16 cellular contexts compared by ENCODE assay signal in genomic region chr12:94867066-94867855, GRCh38.
DNase-seq lines count a peak whose midpoint lies in the region; ATAC-seq and TF ChIP-seq lines count a peak whose summit lies in the region.
"Had no signal": no experiment of that assay in that cellular context is flagged by ENCODE, and none has a peak within 500 bp of the region (broad histone marks: within the 10 kb centered on the region; RNA-seq: fewer than 3 reads in every experiment).

No MANE protein-coding gene starts in this region.

- no peak overlapping the region for H3K27ac ChIP-seq in brain microvascular endothelial cell
- H3K27ac ChIP-seq: breast epithelium had no signal

- POLR2A ChIA-PET in Caco-2 (lab: Charles Lee) = no interaction called here

- no peaks in the 10 kb centered on the region for H3K9me3 ChIP-seq in Caco-2
- H3K9me3 ChIP-seq: BE2C, breast epithelium had no signal

- H3K27me3 Mint-ChIP-seq in Caco-2 (ENCODE audit: insufficient read depth, unreplicated experiment) = peaks cover 6% of the 10 kb centered on the region
- H3K27me3 Mint-ChIP-seq in endothelial cell (ENCODE audit: unreplicated experiment) = no peaks in the 10 kb centered on the region

- H3K36me3 ChIP-seq in brain microvascular endothelial cell (replicated peaks) = no peaks in the 10 kb centered on the region
- H3K36me3 ChIP-seq in Caco-2 (ENCODE audit: control insufficient read depth, insufficient read depth, low read length) = no peaks in the 10 kb centered on the region
- H3K36me3 ChIP-seq: BE2C, breast epithelium had no signal

- no peaks in the 10 kb centered on the region for H3K4me1 ChIP-seq in Caco-2
- H3K4me1 ChIP-seq: BE2C, breast epithelium had no signal

- H3K4me3 Mint-ChIP-seq in Caco-2 (ENCODE audit: unreplicated experiment) (no peak overlapping the region), endothelial cell (ENCODE audit: unreplicated experiment) (no peak overlapping the region)
- H3K4me3 Mint-ChIP-seq: naive B cell; stimulated activated naive CD8-positive, alpha-beta T cell treated with anti-CD3 and anti-CD28 coated beads, Interleukin-15, amount 100 ng/mL, for 72 hours had no signal

- H3K27ac Mint-ChIP-seq in Caco-2 (ENCODE audit: unreplicated experiment) (no peak overlapping the region), endothelial cell (ENCODE audit: unreplicated experiment) (no peak overlapping the region)
- H3K27ac Mint-ChIP-seq: stimulated activated naive CD8-positive, alpha-beta T cell treated with anti-CD3 and anti-CD28 coated beads, Interleukin-15, amount 100 ng/mL, for 72 hours had no signal

- intact Hi-C loops in sciatic nerve (cut with DNase I) (no loop called here), Caco-2 (cut with micrococcal nuclease; ENCODE audit: unreplicated experiment) (no loop called here)

- in situ Hi-C loops in brain microvascular endothelial cell (cut with HindIII; ENCODE audit: low pct_ligation_motif_present, low sequenced_read_pairs) = no loop called here

- TF ChIP-seq CTCF in brain microvascular endothelial cell (IDR thresholded peaks at IDR 0.05; ENCODE audit: low read depth, low read length, missing control alignments) (no peak), Caco-2 (IDR thresholded peaks at IDR 0.05; ENCODE audit: insufficient read depth in 1 of 2, low read depth in 1 of 2, low read length in 1 of 2, severe bottlenecking in 1 of 2, unreplicated experiment in 1 of 2) (no peak), endothelial cell (IDR thresholded peaks at IDR 0.05; ENCODE audit: unreplicated experiment) (no peak)

- H3K9me3 Mint-ChIP-seq in Caco-2 (ENCODE audit: unreplicated experiment) (no peaks in the 10 kb centered on the region), endothelial cell (ENCODE audit: unreplicated experiment) (no peaks in the 10 kb centered on the region)

- DNase-seq in HK-2 (ENCODE audit: unreplicated experiment) = peak; percentile 58
- peak; percentile 39 for DNase-seq in brain microvascular endothelial cell
- DNase-seq in sciatic nerve (ENCODE audit: low spot score) = no peak
- no peak for DNase-seq in NCI-H187 (lab: John Stamatoyannopoulos, UW)
- DNase-seq in Caco-2 = no peak
- no peak for DNase-seq in endothelial cell (ENCODE audit: low spot score)
- DNase-seq: BE2C; left cardiac atrium; naive B cell; right cardiac atrium; SHP77 treated with DMSO at 0.1 percent for 48 hours; stimulated activated naive CD8-positive, alpha-beta T cell treated with anti-CD3 and anti-CD28 coated beads, Interleukin-15, amount 100 ng/mL, for 72 hours; T1000 had no signal

- H3K27me3 ChIP-seq in brain microvascular endothelial cell (replicated peaks) (peaks cover 7% of the 10 kb centered on the region), Caco-2 (replicated peaks; ENCODE audit: control insufficient read depth, insufficient read depth, low read length) (no peaks in the 10 kb centered on the region; the same call in 1 of the 2 replicates)

- peak; percentile 57 for ATAC-seq in GM18511 (IDR thresholded peaks at IDR 0.05; ENCODE audit: unreplicated experiment)
- peak; percentile 32 for ATAC-seq in sciatic nerve
- ATAC-seq in GM21381 (IDR thresholded peaks at IDR 0.05; ENCODE audit: unreplicated experiment) = no peak
- ATAC-seq: right cardiac atrium; stimulated activated naive CD8-positive, alpha-beta T cell treated with anti-CD3 and anti-CD28 coated beads, Interleukin-15, amount 100 ng/mL, for 72 hours had no signal

- no TSS peak for BruUV-seq in Caco-2 (replicated peaks; lab: Mats Ljungman, UMichigan)

- no peaks in the 10 kb centered on the region for H3K36me3 Mint-ChIP-seq in Caco-2 (ENCODE audit: insufficient read depth, unreplicated experiment)
- H3K36me3 Mint-ChIP-seq in endothelial cell (ENCODE audit: low read depth, unreplicated experiment) = peaks cover 3% of the 10 kb centered on the region
- H3K36me3 Mint-ChIP-seq: naive B cell had no signal

- H3K4me3 ChIP-seq in brain microvascular endothelial cell (ENCODE audit: low read depth, low read length) (no peak overlapping the region), Caco-2 (ENCODE audit: low read depth, low read length) (no peak overlapping the region)
- H3K4me3 ChIP-seq: breast epithelium had no signal

- H3K4me1 Mint-ChIP-seq in Caco-2 (ENCODE audit: low read depth, unreplicated experiment) (no peaks in the 10 kb centered on the region), endothelial cell (ENCODE audit: unreplicated experiment) (peaks cover 4% of the 10 kb centered on the region)
- H3K4me1 Mint-ChIP-seq: stimulated activated naive CD8-positive, alpha-beta T cell treated with anti-CD3 and anti-CD28 coated beads, Interleukin-15, amount 100 ng/mL, for 72 hours had no signal

- CTCF ChIA-PET in Caco-2 (lab: Charles Lee) = no interaction called here

Comparison
In these comparisons a context has a peak if more than half of its experiments do, and no peak if none do; other contexts are left out.
1. DNase-seq: peak in HK-2 (single experiment) and brain microvascular endothelial cell (single experiment); none in sciatic nerve (single experiment), NCI-H187 (0 of 2), Caco-2 (0 of 2) and endothelial cell (single experiment).